Comparison of ENCODE assay signal across 1 cellular context in genomic region chr9:31950756-31951155, GRCh38.
TF ChIP-seq lines count a peak whose summit lies in the region.

No MANE protein-coding gene starts in this region.

TF ChIP-seq in GM23338, 12 proteins besides CTCF, POLR2A, EP300 and RAD21 (continued from another document):
- TF ChIP-seq, protein P1, sequence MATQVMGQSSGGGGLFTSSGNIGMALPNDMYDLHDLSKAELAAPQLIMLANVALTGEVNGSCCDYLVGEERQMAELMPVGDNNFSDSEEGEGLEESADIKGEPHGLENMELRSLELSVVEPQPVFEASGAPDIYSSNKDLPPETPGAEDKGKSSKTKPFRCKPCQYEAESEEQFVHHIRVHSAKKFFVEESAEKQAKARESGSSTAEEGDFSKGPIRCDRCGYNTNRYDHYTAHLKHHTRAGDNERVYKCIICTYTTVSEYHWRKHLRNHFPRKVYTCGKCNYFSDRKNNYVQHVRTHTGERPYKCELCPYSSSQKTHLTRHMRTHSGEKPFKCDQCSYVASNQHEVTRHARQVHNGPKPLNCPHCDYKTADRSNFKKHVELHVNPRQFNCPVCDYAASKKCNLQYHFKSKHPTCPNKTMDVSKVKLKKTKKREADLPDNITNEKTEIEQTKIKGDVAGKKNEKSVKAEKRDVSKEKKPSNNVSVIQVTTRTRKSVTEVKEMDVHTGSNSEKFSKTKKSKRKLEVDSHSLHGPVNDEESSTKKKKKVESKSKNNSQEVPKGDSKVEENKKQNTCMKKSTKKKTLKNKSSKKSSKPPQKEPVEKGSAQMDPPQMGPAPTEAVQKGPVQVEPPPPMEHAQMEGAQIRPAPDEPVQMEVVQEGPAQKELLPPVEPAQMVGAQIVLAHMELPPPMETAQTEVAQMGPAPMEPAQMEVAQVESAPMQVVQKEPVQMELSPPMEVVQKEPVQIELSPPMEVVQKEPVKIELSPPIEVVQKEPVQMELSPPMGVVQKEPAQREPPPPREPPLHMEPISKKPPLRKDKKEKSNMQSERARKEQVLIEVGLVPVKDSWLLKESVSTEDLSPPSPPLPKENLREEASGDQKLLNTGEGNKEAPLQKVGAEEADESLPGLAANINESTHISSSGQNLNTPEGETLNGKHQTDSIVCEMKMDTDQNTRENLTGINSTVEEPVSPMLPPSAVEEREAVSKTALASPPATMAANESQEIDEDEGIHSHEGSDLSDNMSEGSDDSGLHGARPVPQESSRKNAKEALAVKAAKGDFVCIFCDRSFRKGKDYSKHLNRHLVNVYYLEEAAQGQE (IDR thresholded peaks at IDR 0.05; ENCODE audit: unreplicated experiment) = no peak
- TF ChIP-seq ZNF462 (CRISPR knock-in tag; IDR thresholded peaks at IDR 0.05) (no peak), EZH2 (IDR thresholded peaks at IDR 0.05; ENCODE audit: low read depth, unreplicated experiment) (no peak), POLR2AphosphoS5 (IDR thresholded peaks at IDR 0.05; ENCODE audit: low read depth) (no peak), ZNF331 (CRISPR knock-in tag; IDR thresholded peaks at IDR 0.05; ENCODE audit: low read depth) (no peak), ZNF114 (CRISPR knock-in tag; IDR thresholded peaks at IDR 0.05) (no peak)
